Comparison of ENCODE assay signal across 8 cellular contexts in genomic region chr2:70140978-70141753, GRCh38. TPM values are rescaled to one million over a fixed set of nuclear protein-coding genes. Genes with fewer than 3 reads are reported as not detected.
DNase-seq lines count a peak whose midpoint lies in the region; ATAC-seq, FAIRE-seq and TF ChIP-seq lines count a peak whose summit lies in the region.

No MANE protein-coding gene starts in this region.

- H3K4me1 Mint-ChIP-seq in activated B cell treated with CpG ODN at 0.5 μM for 24 hours: peaks cover 47% of the 10 kb centered on the region
- H3K4me1 Mint-ChIP-seq in stimulated activated naive CD8-positive, alpha-beta T cell treated with anti-CD3 and anti-CD28 coated beads, Interleukin-15, Interleukin-2, amounts not matched to agents 100 ng/mL and 50 ng/mL, for 24 hours (ENCODE audit: low read depth): peaks cover 77% of the 10 kb centered on the region

- H3K27ac ChIP-seq in HCT116 (ENCODE audit: low read depth, low read length) (peak overlapping the region; percentile 99), mesenchymal stem cell (ENCODE audit: low read length, poor library complexity, severe bottlenecking) (peak overlapping the region; percentile 79)

- no peaks in the 10 kb centered on the region for H3K9me3 Mint-ChIP-seq in activated B cell treated with CpG ODN at 0.5 μM for 24 hours
- no peaks in the 10 kb centered on the region for H3K9me3 Mint-ChIP-seq in stimulated activated naive CD8-positive, alpha-beta T cell treated with anti-CD3 and anti-CD28 coated beads, Interleukin-15, Interleukin-2, amounts not matched to agents 100 ng/mL and 50 ng/mL, for 24 hours

- RAD21 ChIA-PET in HCT116 (lab: Charles Lee; ENCODE audit: low non-redundant PET in 1 of 2, low total read pairs in 2 of 2, uncharacterized antibody in 2 of 2, unreplicated experiment in 2 of 2): interaction anchor here in 1 of 2 experiments (0.7 kb wide), 1 partner anchor 70 kb away, joined by 3 read pairs; no protein-coding TSS in a partner anchor

- TF ChIP-seq RAD21 in HCT116 (IDR thresholded peaks at IDR 0.05; ENCODE audit: low read depth): no peak

- H3K9me3 ChIP-seq in HCT116 (ENCODE audit: control insufficient read depth in 1 of 2, insufficient read depth in 1 of 2, low read depth in 1 of 2, low read length in 2 of 2): no peaks in the 10 kb centered on the region
- no peaks in the 10 kb centered on the region for H3K9me3 ChIP-seq in mesenchymal stem cell (ENCODE audit: control insufficient read depth, low read length)

- H2BK15ac ChIP-seq in mesenchymal stem cell (ENCODE audit: low read depth, poor library complexity, severe bottlenecking): peak overlapping the region; percentile 44

- no peaks in the 10 kb centered on the region for H3K27me3 Mint-ChIP-seq in activated B cell treated with CpG ODN at 0.5 μM for 24 hours
- no peaks in the 10 kb centered on the region for H3K27me3 Mint-ChIP-seq in stimulated activated naive CD8-positive, alpha-beta T cell treated with anti-CD3 and anti-CD28 coated beads, Interleukin-15, Interleukin-2, amounts not matched to agents 100 ng/mL and 50 ng/mL, for 24 hours

- H2AFZ ChIP-seq in HCT116 (ENCODE audit: low read depth, low read length, poor library complexity, severe bottlenecking): no peak overlapping the region
- H2AFZ ChIP-seq in mesenchymal stem cell (ENCODE audit: low read depth, low read length): no peak overlapping the region

- DNase-seq in GM12891 (ENCODE audit: insufficient read length, low spot score) (peak; percentile 57), HCT116 (ENCODE audit: low read depth, low spot score) (peak; percentile 94), NCI-H1048 (lab: John Stamatoyannopoulos, UW) (peak; percentile 91), activated B cell treated with CpG ODN at 0.5 μM for 24 hours (peak; percentile 55), mesenchymal stem cell (peak; percentile 73), SW 1271 (lab: John Stamatoyannopoulos, UW) (no peak)
- peak; percentile 41 for DNase-seq in effector CD4-positive, alpha-beta T cell

- H3K79me2 ChIP-seq in HCT116 (ENCODE audit: insufficient read depth, low read length): no peaks in the 10 kb centered on the region

- H3K9ac ChIP-seq in HCT116 (ENCODE audit: low read length) (peak overlapping the region; percentile 94), mesenchymal stem cell (ENCODE audit: low read length) (peak overlapping the region; percentile 95)

- H3K4me2 ChIP-seq in HCT116 (ENCODE audit: low read length) (peak overlapping the region; percentile 80), mesenchymal stem cell (ENCODE audit: low read length, poor library complexity, severe bottlenecking) (peak overlapping the region; percentile 72)

- CTCF ChIA-PET in HCT116 (lab: Charles Lee): interaction anchor here (1.6 to 3.3 kb wide), 3 partner anchors 8 to 417 kb away, joined by 3 to 24 read pairs (median 7); partner anchors contain the start of gene MXD1
- CTCF ChIA-PET in activated B cell treated with CpG ODN at 0.5 μM for 24 hours (lab: Charles Lee): interaction anchor here (0.8 to 4.3 kb wide), 7 partner anchors 8 to 229 kb away, joined by 3 to 62 read pairs (median 6); partner anchors contain the start of gene MXD1

- H3K27ac Mint-ChIP-seq in activated B cell treated with CpG ODN at 0.5 μM for 24 hours: peak overlapping the region; percentile 99
- H3K27ac Mint-ChIP-seq in stimulated activated naive CD8-positive, alpha-beta T cell treated with anti-CD3 and anti-CD28 coated beads, Interleukin-15, Interleukin-2, amounts not matched to agents 100 ng/mL and 50 ng/mL, for 24 hours: peak overlapping the region; percentile 100

- TSS peak; percentile 87 for BruUV-seq in HCT116 (replicated peaks; lab: Mats Ljungman, UMichigan)

- peak overlapping the region; percentile 70 to 85 for H2BK12ac ChIP-seq in mesenchymal stem cell (ENCODE audit: low read length in 2 of 2)

- no peaks in the 10 kb centered on the region for H3K27me3 ChIP-seq in HCT116 (ENCODE audit: insufficient read depth, low read length)
- no peaks in the 10 kb centered on the region for H3K27me3 ChIP-seq in mesenchymal stem cell (ENCODE audit: control insufficient read depth in 1 of 2, insufficient read depth in 1 of 2, low read length in 2 of 2)

- peak overlapping the region; percentile 45 for H2BK120ac ChIP-seq in mesenchymal stem cell (ENCODE audit: low read depth, low read length)

- H3K36me3 ChIP-seq in HCT116 (ENCODE audit: control insufficient read depth in 1 of 2, insufficient read depth in 2 of 2, low read length in 2 of 2) (no peaks in the 10 kb centered on the region), mesenchymal stem cell (ENCODE audit: control insufficient read depth in 1 of 2, insufficient read depth in 2 of 2, low read depth in 1 of 2, low read length in 2 of 2) (no peaks in the 10 kb centered on the region)

- H2BK5ac ChIP-seq in mesenchymal stem cell (ENCODE audit: low read depth, low read length, poor library complexity, severe bottlenecking): no peak overlapping the region

- H3K4me3 ChIP-seq in HCT116 (replicated peaks in 1 of 2; ENCODE audit: low read depth in 1 of 2, low read length in 2 of 2): peak overlapping the region; percentile 63
- H3K4me3 ChIP-seq in mesenchymal stem cell (ENCODE audit: insufficient read depth in 1 of 2, low read depth in 1 of 2, low read length in 2 of 2): peak overlapping the region in 1 of 2 experiments; percentile 76

- intact Hi-C loops in HCT116 (cut with micrococcal nuclease) (loop anchor here (2.0 kb wide), 1 partner anchor 32 kb away; no protein-coding TSS in a partner anchor), activated B cell treated with CpG ODN at 0.5 μM for 24 hours (cut with micrococcal nuclease) (loop anchor here (1.0 to 5.0 kb wide), 3 partner anchors 8 to 409 kb away; no protein-coding TSS in a partner anchor)

- peak; percentile 58 for ATAC-seq in HCT116
- peak; percentile 46 for ATAC-seq in activated B cell treated with CpG ODN at 0.5 μM for 24 hours (ENCODE audit: low read depth)

- H2AK5ac ChIP-seq in mesenchymal stem cell (ENCODE audit: low read length, severe bottlenecking): peak overlapping the region; percentile 62

- H3K9me2 ChIP-seq in HCT116 (ENCODE audit: insufficient read depth): no peaks in the 10 kb centered on the region

- 57% methylated on average over 12 of the region's 14 CpGs for whole genome bisulfite sequencing in mesenchymal stem cell

- peak; percentile 76 for FAIRE-seq in GM12891 (lab: Jason Lieb, UNC)

- no peaks in the 10 kb centered on the region for H4K20me1 ChIP-seq in HCT116 (ENCODE audit: insufficient read depth)

- H4K91ac ChIP-seq in mesenchymal stem cell (ENCODE audit: low read length): peak overlapping the region; percentile 96

- no peaks in the 10 kb centered on the region for H3K79me1 ChIP-seq in mesenchymal stem cell (replicated peaks; ENCODE audit: low read length, poor library complexity, severe bottlenecking)

- TF ChIP-seq CTCF in HCT116 (IDR thresholded peaks at IDR 0.05 in 2 of 3, conservative IDR thresholded peaks at IDR 0.05 in 1 of 3; ENCODE audit: borderline replicate concordance in 1 of 3, insufficient read depth in 1 of 3, low read depth in 2 of 3, low read length in 2 of 3) (peak in 2 of 3 experiments; percentile 66 to 71; a peak in 4 of 6 replicates), activated B cell treated with CpG ODN at 0.5 μM for 24 hours (IDR thresholded peaks at IDR 0.05) (no peak)

- H3K36me3 Mint-ChIP-seq in activated B cell treated with CpG ODN at 0.5 μM for 24 hours (ENCODE audit: low read depth): peaks cover 3% of the 10 kb centered on the region
- peaks cover 3% of the 10 kb centered on the region for H3K36me3 Mint-ChIP-seq in stimulated activated naive CD8-positive, alpha-beta T cell treated with anti-CD3 and anti-CD28 coated beads, Interleukin-15, Interleukin-2, amounts not matched to agents 100 ng/mL and 50 ng/mL, for 24 hours (ENCODE audit: low read depth)

- H3K4me3 Mint-ChIP-seq in activated B cell treated with CpG ODN at 0.5 μM for 24 hours: peak overlapping the region; percentile 90
- peak overlapping the region; percentile 86 for H3K4me3 Mint-ChIP-seq in stimulated activated naive CD8-positive, alpha-beta T cell treated with anti-CD3 and anti-CD28 coated beads, Interleukin-15, Interleukin-2, amounts not matched to agents 100 ng/mL and 50 ng/mL, for 24 hours

- TF ChIP-seq POLR2A in GM12891 (IDR thresholded peaks at IDR 0.05; ENCODE audit: low read depth, low read length): no peak; the same call in 1 of the 2 replicates
- no peak for TF ChIP-seq POLR2A in HCT116 (IDR thresholded peaks at IDR 0.05; ENCODE audit: borderline replicate concordance, extremely low read depth, insufficient read depth, insufficient read length)

- POLR2A ChIA-PET in HCT116 (lab: Charles Lee): interaction anchor here (0.8 to 6.1 kb wide), 7 partner anchors 8 to 227 kb away, joined by 3 to 54 read pairs (median 5); partner anchors contain the start of genes C2orf42, MXD1 and PCBP1
- POLR2A ChIA-PET in activated B cell treated with CpG ODN at 0.5 μM for 24 hours (lab: Charles Lee): interaction anchor here (0.7 to 15.1 kb wide), 14 partner anchors 9 to 227 kb away, joined by 3 to 976 read pairs (median 38); partner anchors contain the start of genes C2orf42, MXD1, PCBP1 and TIA1

- peaks cover 50 to 67% of the 10 kb centered on the region in 2 experiments for H3K4me1 ChIP-seq in HCT116 (ENCODE audit: control insufficient read depth in 1 of 2, insufficient read depth in 2 of 2, low read length in 2 of 2)
- peaks cover 19% of the 10 kb centered on the region for H3K4me1 ChIP-seq in mesenchymal stem cell (ENCODE audit: control insufficient read depth, insufficient read depth, low read depth, low read length)

- H4K8ac ChIP-seq in mesenchymal stem cell (ENCODE audit: low read length): peak overlapping the region; percentile 92

- H3K14ac ChIP-seq in mesenchymal stem cell (ENCODE audit: low read length in 2 of 2): no peak overlapping the region

- H3K4ac ChIP-seq in mesenchymal stem cell (ENCODE audit: low read depth in 1 of 2, low read length in 2 of 2): peak overlapping the region; percentile 85 to 98

- no peak overlapping the region for H3K23ac ChIP-seq in mesenchymal stem cell (ENCODE audit: low read length in 2 of 2)

- H3K18ac ChIP-seq in mesenchymal stem cell (ENCODE audit: low read depth in 1 of 2, low read length in 2 of 2): peak overlapping the region; percentile 95

TF ChIP-seq in GM12891, 5 proteins besides CTCF, POLR2A, EP300 and RAD21 (continues in another document):
- TF ChIP-seq PAX5 (IDR thresholded peaks at IDR 0.05; ENCODE audit: insufficient read depth, low read length, severe bottlenecking): no peak

TF ChIP-seq in HCT116, 20 proteins besides CTCF, POLR2A, EP300 and RAD21 (continues in another document):
- peak; percentile 67 for TF ChIP-seq YY1 (IDR thresholded peaks at IDR 0.05; ENCODE audit: extremely low read depth, insufficient replicate concordance, low read depth, low read length)

RNA-seq across cellular contexts. Expression of gene C2orf42, which starts 49.7 kb away (rescaled TPM):
- polyA plus RNA-seq in GM12891 (2012; ENCODE audit: low read depth, missing spikeins): 7.6 TPM
- total RNA-seq in HCT116 (2021; ENCODE audit: unreplicated experiment) (17.4 TPM), activated B cell treated with CpG ODN at 0.5 μM for 24 hours (28.4 and 34.8 TPM in 2 replicates)
- 7.6 and 10.3 TPM in 2 replicates for polyA plus RNA-seq in HCT116 (2012)
- 4.7 TPM for polyA plus RNA-seq in mesenchymal stem cell (2013, experiment 1 of 2)
- polyA plus RNA-seq in mesenchymal stem cell (2013, experiment 2 of 2): 5.5 TPM

RNA-seq across cellular contexts. Expression of gene PCBP1, which starts 53.9 kb away (rescaled TPM):
- polyA plus RNA-seq in GM12891 (2012; ENCODE audit: low read depth, missing spikeins): 235 TPM
- total RNA-seq in HCT116 (2021; ENCODE audit: unreplicated experiment) (256 TPM), activated B cell treated with CpG ODN at 0.5 μM for 24 hours (370 and 379 TPM in 2 replicates)
- 225 and 232 TPM in 2 replicates for polyA plus RNA-seq in HCT116 (2012)
- 232 TPM for polyA plus RNA-seq in mesenchymal stem cell (2013, experiment 1 of 2)
- 289 TPM for polyA plus RNA-seq in mesenchymal stem cell (2013, experiment 2 of 2)

Comparison
In these comparisons a context has a peak if more than half of its experiments do, and no peak if none do; other contexts are left out.
1. DNase-seq: peak in GM12891 (single experiment), HCT116 (single experiment), NCI-H1048 (single experiment), activated B cell treated with CpG ODN at 0.5 μM for 24 hours (single experiment), effector CD4-positive, alpha-beta T cell (single experiment) and mesenchymal stem cell (single experiment); none in SW 1271 (0 of 2).